8 cellular contexts compared by ENCODE assay signal in genomic region chr1:15411593-15412487, GRCh38. TPM values are rescaled to one million over a fixed set of nuclear protein-coding genes. Genes with fewer than 3 reads are reported as not detected.
A peak's percentile ranks its signal among the peaks of the same experiment; 100 is the strongest.
DNase-seq lines count a peak whose midpoint lies in the region; ATAC-seq and TF ChIP-seq lines count a peak whose summit lies in the region.

No MANE protein-coding gene starts in this region.

- CTCF ChIA-PET in activated CD4-positive, alpha-beta T cell treated with anti-CD3 and anti-CD28 coated beads for 36 hours (lab: Charles Lee), result interaction anchor here (0.6 to 1.8 kb wide), 4 partner anchors 9 to 373 kb away, joined by 3 to 10 read pairs (median 5); no protein-coding TSS in a partner anchor

- no peaks in the 10 kb centered on the region for H3K9me3 ChIP-seq in thoracic aorta

- H3K36me3 Mint-ChIP-seq in activated CD4-positive, alpha-beta T cell treated with anti-CD3 and anti-CD28 coated beads for 36 hours (ENCODE audit: low read depth), result peaks cover 21% of the 10 kb centered on the region
- peaks cover 68% of the 10 kb centered on the region for H3K36me3 Mint-ChIP-seq in central memory CD8-positive, alpha-beta T cell (ENCODE audit: insufficient read depth)
- H3K36me3 Mint-ChIP-seq in mesothelial cell of epicardium, result peaks cover 3% of the 10 kb centered on the region

- POLR2A ChIA-PET in activated CD4-positive, alpha-beta T cell treated with anti-CD3 and anti-CD28 coated beads for 36 hours (lab: Charles Lee), result interaction anchor here (0.5 to 1.4 kb wide), 4 partner anchors 10 to 125 kb away, joined by 3 to 4 read pairs (median 4); no protein-coding TSS in a partner anchor

- peaks cover 51% of the 10 kb centered on the region for H3K4me1 Mint-ChIP-seq in activated CD4-positive, alpha-beta T cell treated with anti-CD3 and anti-CD28 coated beads for 36 hours
- peaks cover 84% of the 10 kb centered on the region for H3K4me1 Mint-ChIP-seq in central memory CD8-positive, alpha-beta T cell
- H3K4me1 Mint-ChIP-seq in mesothelial cell of epicardium, result peaks cover 27% of the 10 kb centered on the region

- TF ChIP-seq CTCF in mesothelial cell of epicardium (IDR thresholded peaks at IDR 0.05; ENCODE audit: unreplicated experiment) (no peak), thoracic aorta (IDR thresholded peaks at IDR 0.05) (no peak)

- H3K27ac ChIP-seq in thoracic aorta, result no peak overlapping the region

- intact Hi-C loops in activated CD4-positive, alpha-beta T cell treated with anti-CD3 and anti-CD28 coated beads for 36 hours (cut with DNase I, micrococcal nuclease), result loop anchor here in 1 of 2 experiments (1.0 kb wide), 1 partner anchor 60 kb away; no protein-coding TSS in a partner anchor

- H3K36me3 ChIP-seq in thoracic aorta, result no peaks in the 10 kb centered on the region

- no peaks in the 10 kb centered on the region for H3K9me3 Mint-ChIP-seq in activated CD4-positive, alpha-beta T cell treated with anti-CD3 and anti-CD28 coated beads for 36 hours (ENCODE audit: low read depth)
- no peaks in the 10 kb centered on the region for H3K9me3 Mint-ChIP-seq in central memory CD8-positive, alpha-beta T cell
- no peaks in the 10 kb centered on the region for H3K9me3 Mint-ChIP-seq in mesothelial cell of epicardium

- H3K27ac Mint-ChIP-seq in activated CD4-positive, alpha-beta T cell treated with anti-CD3 and anti-CD28 coated beads for 36 hours, result peak overlapping the region; percentile 47
- peak overlapping the region; percentile 100 for H3K27ac Mint-ChIP-seq in central memory CD8-positive, alpha-beta T cell (ENCODE audit: low read depth)
- no peak overlapping the region for H3K27ac Mint-ChIP-seq in mesothelial cell of epicardium

- peak overlapping the region; percentile 87 for H3K4me3 Mint-ChIP-seq in activated CD4-positive, alpha-beta T cell treated with anti-CD3 and anti-CD28 coated beads for 36 hours
- peak overlapping the region; percentile 97 for H3K4me3 Mint-ChIP-seq in central memory CD8-positive, alpha-beta T cell
- H3K4me3 Mint-ChIP-seq in mesothelial cell of epicardium, result peak overlapping the region; percentile 59

- no peaks in the 10 kb centered on the region for H3K27me3 ChIP-seq in thoracic aorta (replicated peaks; ENCODE audit: insufficient read depth)

- H3K4me1 ChIP-seq in thoracic aorta (ENCODE audit: control insufficient read depth in 1 of 2, low read depth in 2 of 2), result peaks cover 15 to 53% of the 10 kb centered on the region in 2 donors

- H3K4me3 ChIP-seq in thoracic aorta, result peak overlapping the region; percentile 89

- H3K27me3 Mint-ChIP-seq in activated CD4-positive, alpha-beta T cell treated with anti-CD3 and anti-CD28 coated beads for 36 hours, result peaks cover 5% of the 10 kb centered on the region
- no peaks in the 10 kb centered on the region for H3K27me3 Mint-ChIP-seq in central memory CD8-positive, alpha-beta T cell
- peaks cover 36% of the 10 kb centered on the region for H3K27me3 Mint-ChIP-seq in mesothelial cell of epicardium (ENCODE audit: low read depth)

- DNase-seq in activated CD4-positive, alpha-beta T cell treated with anti-CD3 and anti-CD28 coated beads for 36 hours, result peak; percentile 73
- no peak for DNase-seq in activated CD4-positive, alpha-beta T cell treated with anti-CD3 and anti-CD28 coated beads for 1 hour
- peak in 3 of 5 experiments; percentile 48 to 85 (median 71) for DNase-seq in T-helper 2 cell
- peak; percentile 48 to 62 for DNase-seq in central memory CD8-positive, alpha-beta T cell (ENCODE audit: low spot score in 2 of 2)
- DNase-seq in mesothelial cell of epicardium (ENCODE audit: low spot score in 2 of 2, unreplicated experiment in 2 of 2), result no peak
- DNase-seq in thoracic aorta (ENCODE audit: low spot score), result no peak
- DNase-seq in NCI-H2196 treated with DMSO at 0.1 percent for 48 hours (lab: John Stamatoyannopoulos, UW; ENCODE audit: unreplicated experiment), result no peak

- ATAC-seq in activated CD4-positive, alpha-beta T cell treated with anti-CD3 and anti-CD28 coated beads for 36 hours, result peak; percentile 57
- ATAC-seq in HG03175 (IDR thresholded peaks at IDR 0.05; ENCODE audit: unreplicated experiment), result peak; percentile 53
- peak; percentile 57 for ATAC-seq in central memory CD8-positive, alpha-beta T cell (replicated peaks; ENCODE audit: extremely low read depth, poor library complexity, severe bottlenecking)
- ATAC-seq in thoracic aorta (ENCODE audit: insufficient number of reproducible peaks, low FRiP score, low read depth), result no peak

RNA-seq across cellular contexts. Expression of gene EFHD2, which starts 2.2 kb away (rescaled TPM):
- 10 to 100 TPM; 43.1 to 48.6 TPM for total RNA-seq in activated CD4-positive, alpha-beta T cell treated with anti-CD3 and anti-CD28 coated beads for 36 hours
- total RNA-seq in mesothelial cell of epicardium (16.2 to 18.0 TPM (median 17.5 TPM) in 3 replicates), thoracic aorta (10 to 100 TPM; 36.0 to 71.3 TPM)

RNA-seq across cellular contexts. Expression of gene CTRC, which starts 26.4 kb away (rescaled TPM):
- total RNA-seq in activated CD4-positive, alpha-beta T cell treated with anti-CD3 and anti-CD28 coated beads for 36 hours, result not detected
- total RNA-seq in mesothelial cell of epicardium (0.13 to 1.2 TPM (median 0.38 TPM) in 3 replicates), thoracic aorta (under 1 TPM in 1 of 2 donors, not detected in 1; 0.95 TPM)

RNA-seq across cellular contexts. Expression of gene CELA2A, which starts 44.7 kb away (rescaled TPM):
- not detected for total RNA-seq in activated CD4-positive, alpha-beta T cell treated with anti-CD3 and anti-CD28 coated beads for 36 hours
- total RNA-seq in mesothelial cell of epicardium (not detected in 3 replicates), thoracic aorta (not detected)

Comparison
In these comparisons a context has a peak if more than half of its experiments do, and no peak if none do; other contexts are left out.
1. DNase-seq: peak in activated CD4-positive, alpha-beta T cell treated with anti-CD3 and anti-CD28 coated beads for 36 hours (single experiment), T-helper 2 cell (3 of 5) and central memory CD8-positive, alpha-beta T cell (2 of 2); none in activated CD4-positive, alpha-beta T cell treated with anti-CD3 and anti-CD28 coated beads for 1 hour (single experiment), mesothelial cell of epicardium (0 of 2), thoracic aorta (single experiment) and NCI-H2196 treated with DMSO at 0.1 percent for 48 hours (single experiment).
2. Peak in every context shown above with its lines, with median percentiles within 50 percentile points of each other: H3K4me3 Mint-ChIP-seq.